ENCODE assay signal across 25 cellular contexts in genomic region chr6:79609225-79609595, GRCh38.
"Had no signal": no experiment of that assay in that cellular context is flagged by ENCODE, and none has a peak within 500 bp of the region (broad histone marks: within the 10 kb centered on the region; RNA-seq: fewer than 3 reads in every experiment).

No MANE protein-coding gene starts in this region.

- FAIRE-seq: endometrium, small intestine had no signal

- H3K4me3 Mint-ChIP-seq: activated CD4-positive, alpha-beta memory T cell treated with anti-CD3 and anti-CD28 coated beads, Interleukin-2, amount 10 ng/mL, durations not matched to agents 7 days and 5 days; activated CD4-positive, alpha-beta T cell treated with anti-CD3 and anti-CD28 coated beads, Interleukin-2, amount 10 ng/mL, durations not matched to agents 24 days and 14 days; activated naive CD4-positive, alpha-beta T cell treated with anti-CD3 and anti-CD28 coated beads, Interleukin-2, amount 10 ng/mL, durations not matched to agents 7 days and 5 days; brain; dendritic cell treated with granulocyte-macrophage colony-stimulating factor and Interleukin-4, amounts not matched to agents 40 ng/mL and 50 ng/mL, for 4 days; nephron progenitor cell; stimulated activated effector memory CD8-positive, alpha-beta T cell treated with anti-CD3 and anti-CD28 coated beads, Interleukin-12 subunit alpha, Interleukin-12 subunit beta, amount 100 ng/mL, for 72 hours; stimulated activated naive CD8-positive, alpha-beta T cell treated with anti-CD3 and anti-CD28 coated beads, Interleukin-15, amount 100 ng/mL, for 72 hours had no signal

- H3K27ac Mint-ChIP-seq: activated CD4-positive, alpha-beta memory T cell treated with anti-CD3 and anti-CD28 coated beads, Interleukin-2, amount 10 ng/mL, durations not matched to agents 7 days and 5 days; activated CD4-positive, alpha-beta T cell treated with anti-CD3 and anti-CD28 coated beads, Interleukin-2, amount 10 ng/mL, durations not matched to agents 24 days and 14 days; activated naive CD4-positive, alpha-beta T cell treated with anti-CD3 and anti-CD28 coated beads, Interleukin-2, amount 10 ng/mL, durations not matched to agents 7 days and 5 days; dendritic cell treated with granulocyte-macrophage colony-stimulating factor and Interleukin-4, amounts not matched to agents 40 ng/mL and 50 ng/mL, for 4 days; nephron progenitor cell; stimulated activated effector memory CD8-positive, alpha-beta T cell treated with anti-CD3 and anti-CD28 coated beads, Interleukin-12 subunit alpha, Interleukin-12 subunit beta, amount 100 ng/mL, for 72 hours; stimulated activated naive CD8-positive, alpha-beta T cell treated with anti-CD3 and anti-CD28 coated beads, Interleukin-15, amount 100 ng/mL, for 72 hours had no signal

- H3K9me3 ChIP-seq: left ventricle myocardium inferior, suprapubic skin, tibial nerve, vagina had no signal

- ATAC-seq: sciatic nerve; stimulated activated effector memory CD8-positive, alpha-beta T cell treated with anti-CD3 and anti-CD28 coated beads, Interleukin-12 subunit alpha, Interleukin-12 subunit beta, amount 100 ng/mL, for 72 hours; stimulated activated naive CD8-positive, alpha-beta T cell treated with anti-CD3 and anti-CD28 coated beads, Interleukin-15, amount 100 ng/mL, for 72 hours had no signal

- H3K79me2 ChIP-seq: parathyroid adenoma had no signal

- H2AFZ ChIP-seq: parathyroid adenoma had no signal

- H3K36me3 ChIP-seq: left ventricle myocardium inferior, suprapubic skin, tibial nerve, vagina had no signal

- H3K27me3 ChIP-seq: suprapubic skin, tibial nerve, vagina had no signal

- H3K27ac ChIP-seq: left ventricle myocardium inferior, parathyroid adenoma, suprapubic skin, tibial nerve, vagina had no signal

- H3K4me1 ChIP-seq: parathyroid adenoma, suprapubic skin, tibial nerve, vagina had no signal

- H3K9me3 Mint-ChIP-seq: activated CD4-positive, alpha-beta memory T cell treated with anti-CD3 and anti-CD28 coated beads, Interleukin-2, amount 10 ng/mL, durations not matched to agents 7 days and 5 days; activated CD4-positive, alpha-beta T cell treated with anti-CD3 and anti-CD28 coated beads, Interleukin-2, amount 10 ng/mL, durations not matched to agents 24 days and 14 days; activated naive CD4-positive, alpha-beta T cell treated with anti-CD3 and anti-CD28 coated beads, Interleukin-2, amount 10 ng/mL, durations not matched to agents 7 days and 5 days; nephron progenitor cell; stimulated activated effector memory CD8-positive, alpha-beta T cell treated with anti-CD3 and anti-CD28 coated beads, Interleukin-12 subunit alpha, Interleukin-12 subunit beta, amount 100 ng/mL, for 72 hours; stimulated activated naive CD8-positive, alpha-beta T cell treated with anti-CD3 and anti-CD28 coated beads, Interleukin-15, amount 100 ng/mL, for 72 hours had no signal

- DNase-seq: activated CD4-positive, alpha-beta memory T cell treated with anti-CD3 and anti-CD28 coated beads, Interleukin-2, amount 10 ng/mL, durations not matched to agents 7 days and 5 days; activated CD4-positive, alpha-beta T cell treated with anti-CD3 and anti-CD28 coated beads, Interleukin-2, amount 10 ng/mL, durations not matched to agents 24 days and 14 days; activated effector memory CD4-positive, alpha-beta T cell treated with anti-CD3 and anti-CD28 coated beads, Interleukin-2, amount 50 U/mL, for 16 hours; activated naive CD4-positive, alpha-beta T cell treated with anti-CD3 and anti-CD28 coated beads, Interleukin-2, amount 10 ng/mL, durations not matched to agents 7 days and 5 days; activated T-cell treated with anti-CD3 and anti-CD28 coated beads for 4 hours; effector CD4-positive, alpha-beta T cell; erythroblast; foreskin melanocyte; glutamatergic neuron; hippocampal formation; kidney glomerular epithelial cell; left ventricle myocardium inferior; nephron progenitor cell; stimulated activated CD4-positive, alpha-beta T cell treated with anti-CD3 and anti-CD28 coated beads, Interleukin-2, amount 100 ng/mL, for 24 hours; stimulated activated naive CD8-positive, alpha-beta T cell treated with anti-CD3 and anti-CD28 coated beads, Interleukin-15, amount 100 ng/mL, for 72 hours had no signal

- H3K4me1 Mint-ChIP-seq: activated CD4-positive, alpha-beta memory T cell treated with anti-CD3 and anti-CD28 coated beads, Interleukin-2, amount 10 ng/mL, durations not matched to agents 7 days and 5 days; activated CD4-positive, alpha-beta T cell treated with anti-CD3 and anti-CD28 coated beads, Interleukin-2, amount 10 ng/mL, durations not matched to agents 24 days and 14 days; activated naive CD4-positive, alpha-beta T cell treated with anti-CD3 and anti-CD28 coated beads, Interleukin-2, amount 10 ng/mL, durations not matched to agents 7 days and 5 days; stimulated activated naive CD8-positive, alpha-beta T cell treated with anti-CD3 and anti-CD28 coated beads, Interleukin-15, amount 100 ng/mL, for 72 hours had no signal

- H3K9ac ChIP-seq: parathyroid adenoma had no signal

- H3K4me3 ChIP-seq: left ventricle myocardium inferior, suprapubic skin, tibial nerve, vagina had no signal

- H3K27me3 Mint-ChIP-seq: activated CD4-positive, alpha-beta T cell treated with anti-CD3 and anti-CD28 coated beads, Interleukin-2, amount 10 ng/mL, durations not matched to agents 24 days and 14 days; activated naive CD4-positive, alpha-beta T cell treated with anti-CD3 and anti-CD28 coated beads, Interleukin-2, amount 10 ng/mL, durations not matched to agents 7 days and 5 days; dendritic cell treated with granulocyte-macrophage colony-stimulating factor and Interleukin-4, amounts not matched to agents 40 ng/mL and 50 ng/mL, for 4 days had no signal

- H3K36me3 Mint-ChIP-seq: activated naive CD4-positive, alpha-beta T cell treated with anti-CD3 and anti-CD28 coated beads, Interleukin-2, amount 10 ng/mL, durations not matched to agents 7 days and 5 days; brain; stimulated activated effector memory CD8-positive, alpha-beta T cell treated with anti-CD3 and anti-CD28 coated beads, Interleukin-12 subunit alpha, Interleukin-12 subunit beta, amount 100 ng/mL, for 72 hours had no signal
